29 cellular contexts compared by ENCODE assay signal in genomic region chr11:72454791-72455190, GRCh38. TPM values are rescaled to one million over a fixed set of nuclear protein-coding genes. Genes with fewer than 3 reads are reported as not detected.
DNase-seq lines count a peak whose midpoint lies in the region; ATAC-seq and TF ChIP-seq lines count a peak whose summit lies in the region.
"Had no signal": no experiment of that assay in that cellular context is flagged by ENCODE, and none has a peak within 500 bp of the region (broad histone marks: within the 10 kb centered on the region; RNA-seq: fewer than 3 reads in every experiment).

No MANE protein-coding gene starts in this region.

- H3K4me3 ChIP-seq in A673 (ENCODE audit: low read depth, low read length, poor library complexity, severe bottlenecking): no peak overlapping the region
- no peak overlapping the region for H3K4me3 ChIP-seq in GM23338
- H3K4me3 ChIP-seq in WERI-Rb-1 (ENCODE audit: low read depth, low read length): no peak overlapping the region
- no peak overlapping the region for H3K4me3 ChIP-seq in fibroblast of mammary gland (ENCODE audit: control insufficient read depth, low read depth, low read length)
- H3K4me3 ChIP-seq: GM23248, hepatocyte, left ventricle myocardium inferior, SK-N-MC, spleen, thoracic aorta had no signal

- no peak for DNase-seq in A673 (ENCODE audit: low spot score)
- DNase-seq in GM23338 (ENCODE audit: low spot score): peak; percentile 60
- no peak for DNase-seq in WERI-Rb-1
- no peak for DNase-seq in fibroblast of mammary gland (ENCODE audit: low read depth)
- DNase-seq in activated CD8-positive, alpha-beta memory T cell treated with anti-CD3 and anti-CD28 coated beads, Interleukin-2, amount 50 U/mL, for 48 hours: no peak
- DNase-seq in COLO668 (lab: John Stamatoyannopoulos, UW; ENCODE audit: unreplicated experiment): no peak
- no peak for DNase-seq in stimulated activated CD8-positive, alpha-beta memory T cell treated with anti-CD3 and anti-CD28 coated beads, Interleukin-4, amount 100 ng/mL, for 48 hours
- DNase-seq: anterior cingulate cortex; CD4-positive, CD25-positive, alpha-beta regulatory T cell; GF-D8; GM23248; left ventricle myocardium inferior; naive thymus-derived CD4-positive, alpha-beta T cell; NCI-H1694; NCI-H526 treated with DMSO at 0.1 percent for 48 hours; RPMI8226; spleen; stimulated activated CD4-positive, alpha-beta T cell treated with anti-CD3 and anti-CD28 coated beads, Interleukin-4, amount 100 ng/mL, for 24 hours; stimulated activated naive CD4-positive, alpha-beta T cell treated with Interleukin-2 at 50 U/mL for 16 hours had no signal

- BruUV-seq in A673 (replicated peaks; lab: Mats Ljungman, UMichigan): no TSS peak

- peaks cover 6% of the 10 kb centered on the region for H3K27me3 Mint-ChIP-seq in GM23338 (ENCODE audit: insufficient read depth, low read depth, poor library complexity)
- H3K27me3 Mint-ChIP-seq: activated T-helper 17 cell treated with anti-CD3 and anti-CD28 coated beads, Interleukin-2, amount 50 U/mL, for 72 hours had no signal

- no peak overlapping the region for H3K27ac ChIP-seq in A673 (ENCODE audit: low read depth, low read length, poor library complexity, severe bottlenecking)
- H3K27ac ChIP-seq in GM23338 (ENCODE audit: low read depth): no peak overlapping the region
- H3K27ac ChIP-seq in WERI-Rb-1: no peak overlapping the region
- H3K27ac ChIP-seq: GM23248, hepatocyte, KMS-11, left ventricle myocardium inferior, SK-N-MC, spleen, thoracic aorta, VCaP had no signal

- H3K9me3 Mint-ChIP-seq in GM23338: no peaks in the 10 kb centered on the region
- H3K9me3 Mint-ChIP-seq: activated naive CD4-positive, alpha-beta T cell treated with anti-CD3 and anti-CD28 coated beads, Interleukin-2, amount 50 U/mL, for 72 hours; activated T-helper 17 cell treated with anti-CD3 and anti-CD28 coated beads, Interleukin-2, amount 50 U/mL, for 72 hours; CD4-positive, CD25-positive, alpha-beta regulatory T cell; mesothelial cell of epicardium; naive thymus-derived CD4-positive, alpha-beta T cell; T-helper 2 cell treated with Interferon-gamma antibody and Interleukin-4, amounts not matched to agents 5 μg/mL and 100 μg/mL, for 36 hours had no signal

- H2AFZ ChIP-seq in GM23338: no peak overlapping the region
- H2AFZ ChIP-seq: GM23248, hepatocyte had no signal

- no peaks in the 10 kb centered on the region for H3K79me2 ChIP-seq in GM23338 (replicated peaks; ENCODE audit: insufficient read depth)
- H3K79me2 ChIP-seq: hepatocyte had no signal

- no peak overlapping the region for H3K27ac Mint-ChIP-seq in GM23338
- H3K27ac Mint-ChIP-seq: activated naive CD4-positive, alpha-beta T cell treated with anti-CD3 and anti-CD28 coated beads, Interleukin-2, amount 50 U/mL, for 72 hours; activated T-helper 17 cell treated with anti-CD3 and anti-CD28 coated beads, Interleukin-2, amount 50 U/mL, for 72 hours; CD4-positive, CD25-positive, alpha-beta regulatory T cell; mesothelial cell of epicardium; naive thymus-derived CD4-positive, alpha-beta T cell; T-helper 2 cell treated with Interferon-gamma antibody and Interleukin-4, amounts not matched to agents 5 μg/mL and 100 μg/mL, for 36 hours had no signal

- TF ChIP-seq CTCF in A673 (conservative IDR thresholded peaks at IDR 0.05; ENCODE audit: low read depth, low read length): peak; percentile 55
- TF ChIP-seq CTCF in GM23338 (conservative IDR thresholded peaks at IDR 0.05; ENCODE audit: low read depth in 2 of 2): peak; percentile 53 to 65
- TF ChIP-seq CTCF in WERI-Rb-1 (IDR thresholded peaks at IDR 0.05; ENCODE audit: low read depth, low read length): peak; percentile 39; the same call in 1 of the 2 replicates
- TF ChIP-seq CTCF in fibroblast of mammary gland (conservative IDR thresholded peaks at IDR 0.05; ENCODE audit: control insufficient read depth, insufficient read depth, low read depth, low read length): peak; percentile 8

- no peaks in the 10 kb centered on the region for H3K27me3 ChIP-seq in A673 (replicated peaks; ENCODE audit: insufficient read depth, low read depth, low read length, poor library complexity)
- H3K27me3 ChIP-seq in GM23338 (ENCODE audit: insufficient read depth): no peaks in the 10 kb centered on the region
- no peaks in the 10 kb centered on the region for H3K27me3 ChIP-seq in WERI-Rb-1 (ENCODE audit: insufficient read depth, low read depth, severe bottlenecking)

- CTCF ChIA-PET in A673 (lab: Charles Lee): interaction anchor here (0.6 to 1.2 kb wide), 3 partner anchors 229 to 433 kb away, joined by 3 to 5 read pairs (median 3); no protein-coding TSS in a partner anchor

- no peaks in the 10 kb centered on the region for H3F3A ChIP-seq in GM23338 (replicated peaks; ENCODE audit: low read depth)

- POLR2A ChIA-PET in A673 (lab: Charles Lee; ENCODE audit: low non-redundant PET): no interaction called here

- H3K36me3 ChIP-seq in A673 (ENCODE audit: insufficient read depth, low read length, poor library complexity, severe bottlenecking) (no peaks in the 10 kb centered on the region), GM23338 (ENCODE audit: insufficient read depth) (no peaks in the 10 kb centered on the region), WERI-Rb-1 (no peaks in the 10 kb centered on the region)
- H3K36me3 ChIP-seq: left ventricle myocardium inferior, spleen, thoracic aorta had no signal

- no peaks in the 10 kb centered on the region; the same call in 2 of the 3 replicates for H3K4me1 Mint-ChIP-seq in GM23338
- H3K4me1 Mint-ChIP-seq: activated T-helper 17 cell treated with anti-CD3 and anti-CD28 coated beads, Interleukin-2, amount 50 U/mL, for 72 hours; CD4-positive, CD25-positive, alpha-beta regulatory T cell; mesothelial cell of epicardium had no signal

- H3K9me2 ChIP-seq in GM23338 (ENCODE audit: insufficient read depth): no peaks in the 10 kb centered on the region

- no peak overlapping the region for H3K4me3 Mint-ChIP-seq in GM23338
- H3K4me3 Mint-ChIP-seq: activated T-helper 17 cell treated with anti-CD3 and anti-CD28 coated beads, Interleukin-2, amount 50 U/mL, for 72 hours; CD4-positive, CD25-positive, alpha-beta regulatory T cell; mesothelial cell of epicardium; naive thymus-derived CD4-positive, alpha-beta T cell; T-helper 2 cell treated with Interferon-gamma antibody and Interleukin-4, amounts not matched to agents 5 μg/mL and 100 μg/mL, for 36 hours had no signal

- intact Hi-C loops in A673 (cut with micrococcal nuclease; ENCODE audit: unreplicated experiment): no loop called here

- no peak overlapping the region for H3K4me2 ChIP-seq in GM23338
- H3K4me2 ChIP-seq: hepatocyte, KMS-11 had no signal

- ATAC-seq in GM23338: peak; percentile 84
- ATAC-seq in HG02571 (IDR thresholded peaks at IDR 0.05; ENCODE audit: unreplicated experiment): no peak
- ATAC-seq: activated naive CD4-positive, alpha-beta T cell treated with anti-CD3 and anti-CD28 coated beads, Interleukin-2, amount 50 U/mL, for 72 hours; activated T-helper 17 cell treated with anti-CD3 and anti-CD28 coated beads, Interleukin-2, amount 50 U/mL, for 72 hours; naive thymus-derived CD4-positive, alpha-beta T cell had no signal

- H3K9me3 ChIP-seq in A673 (ENCODE audit: low read depth, low read length, poor library complexity, severe bottlenecking): no peaks in the 10 kb centered on the region
- no peaks in the 10 kb centered on the region for H3K9me3 ChIP-seq in WERI-Rb-1 (ENCODE audit: severe bottlenecking)
- H3K9me3 ChIP-seq: left ventricle myocardium inferior, spleen, thoracic aorta had no signal

- H3K4me1 ChIP-seq in A673 (ENCODE audit: insufficient read depth, low read length, poor library complexity, severe bottlenecking) (no peaks in the 10 kb centered on the region), GM23338 (ENCODE audit: insufficient read depth) (no peaks in the 10 kb centered on the region)
- H3K4me1 ChIP-seq: left ventricle myocardium inferior, spleen had no signal

- no peaks in the 10 kb centered on the region for H3K36me3 Mint-ChIP-seq in GM23338 (ENCODE audit: low read depth)
- H3K36me3 Mint-ChIP-seq: activated naive CD4-positive, alpha-beta T cell treated with anti-CD3 and anti-CD28 coated beads, Interleukin-2, amount 50 U/mL, for 72 hours; CD4-positive, CD25-positive, alpha-beta regulatory T cell; mesothelial cell of epicardium; naive thymus-derived CD4-positive, alpha-beta T cell had no signal

- H4K20me1 ChIP-seq in GM23338 (replicated peaks; ENCODE audit: insufficient read depth): no peaks in the 10 kb centered on the region

TF ChIP-seq in GM23338, 12 proteins besides CTCF, POLR2A, EP300 and RAD21 (continues in another document):
- TF ChIP-seq REST (IDR thresholded peaks at IDR 0.05; ENCODE audit: unreplicated experiment): no peak

RNA-seq across cellular contexts. Expression of gene CLPB, which starts 20.5 kb away (rescaled TPM):
- 38.1 and 40.1 TPM in 2 replicates for total RNA-seq in A673 (2021)
- 24.7 and 32.7 TPM in 2 replicates for total RNA-seq in GM23338 (2014; rRNA removed; shearing (Covaris generic))
- polyA plus RNA-seq in GM23338 (2016; fragmentation: Nextera tagmentation; extraction: Ambion mirVana): 11.0 and 12.6 TPM in 2 replicates

Comparison
In these comparisons a context has a peak if more than half of its experiments do, and no peak if none do; other contexts are left out.
1. CTCF ChIP-seq: peak in every context shown above with its lines; median percentile 59 in GM23338; 55 in A673; 39 in WERI-Rb-1; 8 in fibroblast of mammary gland.